Comparison of ENCODE assay signal across 28 cellular contexts in genomic region chr10:31464552-31464951, GRCh38.
"Had no signal": no experiment of that assay in that cellular context is flagged by ENCODE, and none has a peak within 500 bp of the region (broad histone marks: within the 10 kb centered on the region; RNA-seq: fewer than 3 reads in every experiment).

No MANE protein-coding gene starts in this region.

- H3K79me2 ChIP-seq: parathyroid adenoma had no signal

- H3K27me3 Mint-ChIP-seq: naive thymus-derived CD8-positive, alpha-beta T cell; stimulated activated naive B cell treated with anti-CD40 and anti-IgM and Interleukin-4, amounts not matched to agents 10 μg/mL and 1 μg/mL and 100 μg/mL, for 72 hours had no signal

- H3K36me3 ChIP-seq: lower lobe of right lung had no signal

- FAIRE-seq: keratinocyte had no signal

- DNase-seq: kidney glomerular epithelial cell; left cardiac atrium; left lung; lower lobe of right lung; mammary epithelial cell; mesenchymal stem cell; naive thymus-derived CD8-positive, alpha-beta T cell; nucleus accumbens; psoas muscle; stimulated activated CD4-positive, alpha-beta T cell treated with anti-CD3 and anti-CD28 coated beads, Interleukin-12 subunit alpha, Interleukin-12 subunit beta, amount 100 ng/mL, for 4 hours; stimulated activated CD4-positive, alpha-beta T cell treated with anti-CD3 and anti-CD28 coated beads, Interleukin-15, amount 100 ng/mL, for 24 hours; stimulated activated CD4-positive, alpha-beta T cell treated with anti-CD3 and anti-CD28 coated beads, Interleukin-2, amount 100 ng/mL, for 24 hours; stimulated activated CD4-positive, alpha-beta T cell treated with anti-CD3 and anti-CD28 coated beads, Interleukin-4, amount 100 ng/mL, for 1 hour; stimulated activated naive B cell treated with anti-CD40 and anti-IgM and Interleukin-4, amounts not matched to agents 10 μg/mL and 1 μg/mL and 100 μg/mL, for 72 hours; stimulated activated naive CD8-positive, alpha-beta T cell treated with anti-CD3 and anti-CD28 coated beads, Interleukin-15, Interleukin-2, amounts not matched to agents 100 U/mL and 50 U/mL, for 24 hours; stomach; testis; thyroid gland; transverse colon; upper lobe of left lung had no signal

- H3K9me3 ChIP-seq: testis, thyroid gland had no signal

- ATAC-seq: left cardiac atrium; left lung; lower lobe of right lung; naive thymus-derived CD8-positive, alpha-beta T cell; psoas muscle; sciatic nerve; stimulated activated naive B cell treated with anti-CD40 and anti-IgM and Interleukin-4, amounts not matched to agents 10 μg/mL and 1 μg/mL and 100 μg/mL, for 72 hours; stimulated activated naive CD8-positive, alpha-beta T cell treated with anti-CD3 and anti-CD28 coated beads, Interleukin-15, Interleukin-2, amounts not matched to agents 100 U/mL and 50 U/mL, for 24 hours had no signal

- H3K4me3 Mint-ChIP-seq: naive thymus-derived CD8-positive, alpha-beta T cell; nephron; neural crest cell; stimulated activated naive B cell treated with anti-CD40 and anti-IgM and Interleukin-4, amounts not matched to agents 10 μg/mL and 1 μg/mL and 100 μg/mL, for 72 hours had no signal

- H3K4me1 ChIP-seq: left lung, lower lobe of right lung, parathyroid adenoma, psoas muscle, right atrium auricular region, stomach, testis, thyroid gland, transverse colon, upper lobe of left lung, vagina had no signal

- H3K4me1 Mint-ChIP-seq: nephron; neural crest cell; stimulated activated naive B cell treated with anti-CD40 and anti-IgM and Interleukin-4, amounts not matched to agents 10 μg/mL and 1 μg/mL and 100 μg/mL, for 72 hours had no signal

- H2AFZ ChIP-seq: parathyroid adenoma had no signal

- H3K4me3 ChIP-seq: left lung, lower lobe of right lung, psoas muscle, right atrium auricular region, skin epidermis, stomach, testis, thyroid gland, transverse colon, upper lobe of left lung, vagina had no signal

- H3K27ac Mint-ChIP-seq: naive thymus-derived CD8-positive, alpha-beta T cell; nephron; stimulated activated naive B cell treated with anti-CD40 and anti-IgM and Interleukin-4, amounts not matched to agents 10 μg/mL and 1 μg/mL and 100 μg/mL, for 72 hours had no signal

- H3K27ac ChIP-seq: left lung, lower lobe of right lung, parathyroid adenoma, psoas muscle, right atrium auricular region, skin epidermis, stomach, testis, thyroid gland, transverse colon, upper lobe of left lung, vagina had no signal
